Comparison of ENCODE assay signal across 25 cellular contexts in the genomic region with DNA sequence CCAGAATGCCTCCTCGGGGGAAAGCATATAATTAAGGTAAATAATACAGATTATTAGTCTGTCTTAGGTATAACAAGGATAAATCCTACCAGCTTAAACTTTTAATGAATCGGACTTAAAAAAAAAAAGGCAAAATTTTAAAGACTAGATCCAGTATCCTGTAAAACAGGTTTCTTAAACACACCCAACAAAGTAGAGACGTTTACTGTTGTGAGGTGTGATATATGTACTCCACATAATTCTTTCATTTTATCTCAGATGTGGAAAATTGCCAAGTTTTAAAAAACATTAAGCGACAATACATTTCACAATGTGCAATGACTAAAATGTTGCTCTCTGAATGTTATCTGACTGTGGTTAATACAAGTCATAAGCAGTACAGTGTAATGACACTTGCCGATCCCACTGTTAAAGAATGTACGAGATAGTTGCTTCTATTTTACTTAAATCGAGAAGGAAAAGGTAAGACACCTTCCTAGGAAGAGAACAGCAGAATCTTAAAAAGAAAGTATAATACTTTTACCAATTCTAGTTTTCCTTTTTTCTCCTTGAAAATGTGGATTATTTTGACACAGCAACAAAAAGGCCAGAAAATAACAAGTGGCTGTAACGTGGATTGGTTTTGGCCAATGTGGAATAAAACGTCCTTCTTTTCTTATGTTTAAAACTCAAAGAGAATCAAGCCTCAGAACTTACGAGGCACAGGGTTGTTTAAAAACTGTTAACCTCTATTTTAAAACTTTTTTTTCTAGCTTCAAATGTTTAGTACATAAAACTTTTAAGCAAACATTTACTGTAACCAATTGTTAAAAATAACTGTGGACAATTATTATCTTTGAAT. TPM values are rescaled to one million over a fixed set of nuclear protein-coding genes. Genes with fewer than 3 reads are reported as not detected.
DNase-seq lines count a peak whose midpoint lies in the region; ATAC-seq, FAIRE-seq and TF ChIP-seq lines count a peak whose summit lies in the region.
"Had no signal": no experiment of that assay in that cellular context is flagged by ENCODE, and none has a peak within 500 bp of the region (broad histone marks: within the 10 kb centered on the region; RNA-seq: fewer than 3 reads in every experiment).

No MANE protein-coding gene starts in this region.

- H3K79me2 ChIP-seq in K562 (ENCODE audit: control insufficient read depth, insufficient read depth, low read length), result peaks cover 43% of the 10 kb centered on the region

- no peak overlapping the region for H3K56ac ChIP-seq in IMR-90 (ENCODE audit: extremely low read depth, insufficient read depth, low read length)

- intact Hi-C loops in IMR-90 (cut with micrococcal nuclease), result no loop called here
- intact Hi-C loops in K562 (cut with micrococcal nuclease), result loop anchor here (5.0 kb wide), 1 partner anchor 87 kb away; no protein-coding TSS in a partner anchor

- H2BK5ac ChIP-seq in IMR-90 (ENCODE audit: low read depth, low read length, poor library complexity, severe bottlenecking), result no peak overlapping the region

- H3K23ac ChIP-seq in IMR-90 (ENCODE audit: low read depth, low read length), result no peak overlapping the region

- CTCF ChIA-PET in IMR-90 (lab: Yijun Ruan, JAX) (interaction anchor here (1.1 kb wide), 1 partner anchor 46 kb away, joined by 3 read pairs; no protein-coding TSS in a partner anchor), K562 (lab: Yijun Ruan, JAX; ENCODE audit: low intra/inter-chr PET ratio) (no interaction called here)

- no peaks in the 10 kb centered on the region for H3K9me3 ChIP-seq in IMR-90 (ENCODE audit: control insufficient read depth, insufficient read depth, low read length)
- H3K9me3 ChIP-seq in K562 (replicated peaks; ENCODE audit: control insufficient read depth, insufficient read depth, low read depth, low read length), result no peaks in the 10 kb centered on the region
- H3K9me3 ChIP-seq: ovary, thoracic aorta had no signal

- no peak overlapping the region for H3K18ac ChIP-seq in IMR-90 (ENCODE audit: low read depth, low read length)

- H3K4ac ChIP-seq in IMR-90 (ENCODE audit: low read depth, low read length), result no peak overlapping the region

- H3K4me2 ChIP-seq in IMR-90 (ENCODE audit: low read depth, low read length), result no peak overlapping the region
- H3K4me2 ChIP-seq in K562 (ENCODE audit: insufficient read depth, low read length), result peak overlapping the region; percentile 34; the same call in 1 of the 2 replicates

- dilution Hi-C loops in IMR-90 (cut with HindIII; ENCODE audit: low sequenced_read_pairs, unreplicated experiment), result no loop called here

- H4K5ac ChIP-seq in IMR-90 (ENCODE audit: low read depth, low read length), result no peak overlapping the region

- H2AK9ac ChIP-seq in IMR-90 (replicated peaks; ENCODE audit: low read depth, low read length, poor library complexity), result no peak overlapping the region

- no peak for TF ChIP-seq CTCF in IMR-90 (conservative IDR thresholded peaks at IDR 0.05; ENCODE audit: low read depth, low read length)
- no peak for TF ChIP-seq CTCF in K562 (IDR thresholded peaks at IDR 0.05 in 2 of 3, conservative IDR thresholded peaks at IDR 0.05 in 1 of 3; ENCODE audit: insufficient read depth in 2 of 3, low read depth in 1 of 3, low read length in 3 of 3)

- no peak for ATAC-seq in IMR-90 (ENCODE audit: low read depth)
- peak; percentile 46 for ATAC-seq in K562
- no peak for ATAC-seq in GM19351 (IDR thresholded peaks at IDR 0.05; ENCODE audit: unreplicated experiment)
- no peak for ATAC-seq in GM18502 (IDR thresholded peaks at IDR 0.05; ENCODE audit: poor library complexity, unreplicated experiment)
- ATAC-seq: activated T-cell treated with anti-CD3 and anti-CD28 coated beads, Interleukin-2, amount 50 U/mL, for 4 hours; CD8-positive, alpha-beta T cell; left lobe of liver; natural killer cell; Panc1; stimulated activated naive B cell treated with anti-CD40 and anti-IgM and Interleukin-4, amounts not matched to agents 10 μg/mL and 1 μg/mL and 100 μg/mL, for 72 hours; T-cell had no signal

- no peak overlapping the region for H2BK120ac ChIP-seq in IMR-90 (ENCODE audit: low read depth, low read length)

- DNase-seq in IMR-90 (peak; percentile 22), K562 (ENCODE audit: extremely low read depth in 1 of 4, low spot score in 3 of 4) (peak in 1 of 4 experiments; percentile 33), frontal cortex (ENCODE audit: low spot score in 2 of 2) (no peak), substantia nigra (lab: John Stamatoyannopoulos, UW) (no peak), H4 (ENCODE audit: low spot score) (no peak)
- DNase-seq: activated CD4-positive, alpha-beta T cell treated with anti-CD3 and anti-CD28 coated beads for 1 hour; activated CD8-positive, alpha-beta memory T cell treated with anti-CD3 and anti-CD28 coated beads for 24 hours; activated naive CD4-positive, alpha-beta T cell treated with Interleukin-2 at 50 U/mL for 16 hours; activated T-cell treated with anti-CD3 and anti-CD28 coated beads, Interleukin-2, amount 50 U/mL, for 4 hours; amygdala; CD8-positive, alpha-beta T cell; dermis blood vessel endothelial cell; GDM1; natural killer cell; NCI-H1436 treated with DMSO at 0.1 percent for 48 hours; ovary; stimulated activated CD4-positive, alpha-beta T cell treated with anti-CD3 and anti-CD28 coated beads, Interleukin-4, amount 100 ng/mL, for 24 hours; stimulated activated naive B cell treated with anti-CD40 and anti-IgM and Interleukin-4, amounts not matched to agents 10 μg/mL and 1 μg/mL and 100 μg/mL, for 72 hours; T-cell had no signal

- no peak overlapping the region for H4K91ac ChIP-seq in IMR-90 (ENCODE audit: insufficient read depth, low read depth, low read length)

- BruUV-seq in IMR-90 (replicated peaks; lab: Mats Ljungman, UMichigan) (no TSS peak), K562 (replicated peaks; lab: Mats Ljungman, UMichigan) (no TSS peak)

- TF ChIP-seq RAD21 in IMR-90 (IDR thresholded peaks at IDR 0.05; ENCODE audit: low read length), result no peak
- TF ChIP-seq RAD21 in K562 (CRISPR knock-in tag; conservative IDR thresholded peaks at IDR 0.05 in 1 of 2, IDR thresholded peaks at IDR 0.05 in 1 of 2), result no peak

- H3K79me1 ChIP-seq in IMR-90 (ENCODE audit: low read depth in 1 of 2, low read length in 2 of 2), result peaks cover 8 to 43% of the 10 kb centered on the region in 2 experiments; a peak in 3 of 4 replicates

- no peak overlapping the region for H3K14ac ChIP-seq in IMR-90 (replicated peaks; ENCODE audit: low read depth, low read length)

- no peaks in the 10 kb centered on the region for H3K27me3 ChIP-seq in IMR-90 (ENCODE audit: control insufficient read depth, insufficient read depth, low read length)
- H3K27me3 ChIP-seq in K562 (ENCODE audit: control insufficient read depth in 2 of 2, insufficient read depth in 2 of 2, low read length in 2 of 2), result no peaks in the 10 kb centered on the region
- H3K27me3 ChIP-seq: ovary had no signal

- no peak overlapping the region for H2BK15ac ChIP-seq in IMR-90 (ENCODE audit: low read depth, low read length)

- no peak overlapping the region for H4K8ac ChIP-seq in IMR-90 (ENCODE audit: low read depth in 2 of 2, low read length in 2 of 2)

- H2AFZ ChIP-seq in IMR-90 (replicated peaks; ENCODE audit: low read length, poor library complexity) (no peak overlapping the region), K562 (ENCODE audit: low read depth, low read length) (peak overlapping the region; percentile 37)

- in situ Hi-C loops in IMR-90 (cut with MboI; ENCODE audit: low sequenced_read_pairs) (no loop called here), K562 (cut with MboI) (no loop called here)

- 0 out of 2 replicates have a peak, but pooled peaks have one; percentile 9 for TF ChIP-seq EP300 in K562 (IDR thresholded peaks at IDR 0.05; ENCODE audit: low read length)

- no peak overlapping the region for H2AK5ac ChIP-seq in IMR-90 (ENCODE audit: low read depth, low read length)

- H3K36me3 ChIP-seq in IMR-90 (ENCODE audit: control insufficient read depth, insufficient read depth, low read length) (peaks cover 28% of the 10 kb centered on the region), K562 (ENCODE audit: control insufficient read depth, insufficient read depth, low read length) (peaks cover 75% of the 10 kb centered on the region)
- H3K36me3 ChIP-seq: ovary had no signal

- peaks cover 3% of the 10 kb centered on the region; the same call in 1 of the 2 replicates for H3K9me1 ChIP-seq in IMR-90 (ENCODE audit: insufficient read depth, low read length)
- H3K9me1 ChIP-seq in K562 (ENCODE audit: control insufficient read depth, insufficient read depth, low read length), result no peaks in the 10 kb centered on the region

- peak; percentile 68 for FAIRE-seq in K562 (lab: Jason Lieb, UNC)
- peak; percentile 33 for FAIRE-seq in frontal cortex (lab: Jason Lieb, UNC)
- FAIRE-seq: H1 had no signal

- no CpG with 5 or more reads among the region's 10 CpGs for WGBS in IMR-90 (ENCODE audit: extremely low coverage in 2 of 2, insufficient read length in 1 of 2), 2 experiments
- 36% methylated on average over 10 of the region's 10 CpGs for WGBS in K562 (ENCODE audit: insufficient coverage, low coverage, missing lambda C conversion rate)

- no peaks in the 10 kb centered on the region for H3K4me1 ChIP-seq in IMR-90 (ENCODE audit: control insufficient read depth, insufficient read depth, low read length)
- peaks cover 11 to 44% of the 10 kb centered on the region in 2 experiments for H3K4me1 ChIP-seq in K562 (replicated peaks in 1 of 2; ENCODE audit: control insufficient read depth in 2 of 2, insufficient read depth in 2 of 2, low read length in 2 of 2)

- H3K9ac ChIP-seq in IMR-90 (ENCODE audit: low read depth, low read length), result no peak overlapping the region
- peak overlapping the region; percentile 12 to 51; a peak in 2 of 4 replicates for H3K9ac ChIP-seq in K562 (ENCODE audit: insufficient read depth in 1 of 2, low read depth in 2 of 2, low read length in 2 of 2)

- no peak overlapping the region for H3K4me3 ChIP-seq in IMR-90 (ENCODE audit: insufficient read depth, low read depth, low read length)
- H3K4me3 ChIP-seq in K562, result no peak overlapping the region
- H3K4me3 ChIP-seq: ovary, thoracic aorta had no signal

- no peak overlapping the region for H3K27ac ChIP-seq in IMR-90 (ENCODE audit: insufficient read depth, low read length)
- peak overlapping the region; percentile 50 for H3K27ac ChIP-seq in K562 (ENCODE audit: extremely low read depth, low read depth, low read length)
- peak overlapping the region; percentile 26 for H3K27ac ChIP-seq in substantia nigra (ENCODE audit: low read depth, low read length, poor library complexity, severe bottlenecking)
- H3K27ac ChIP-seq: ovary had no signal

- H2BK20ac ChIP-seq in IMR-90 (ENCODE audit: low read depth, low read length), result no peak overlapping the region

- TF ChIP-seq POLR2A in IMR-90 (IDR thresholded peaks at IDR 0.05; ENCODE audit: low read depth, low read length), result no peak
- no peak for TF ChIP-seq POLR2A in K562 (conservative IDR thresholded peaks at IDR 0.05)

- POLR2A ChIA-PET in IMR-90 (lab: Charles Lee; ENCODE audit: unreplicated experiment) (no interaction called here), K562 (lab: Yijun Ruan, JAX) (interaction anchor here (1.0 kb wide), 1 partner anchor 18 kb away, joined by 5 read pairs; no protein-coding TSS in a partner anchor)

- H4K20me1 ChIP-seq in IMR-90 (ENCODE audit: insufficient read depth, low read length) (peaks cover 4% of the 10 kb centered on the region), K562 (replicated peaks; ENCODE audit: control insufficient read depth, insufficient read depth, low read length) (no peaks in the 10 kb centered on the region)

RNA-seq across cellular contexts. Expression of a gene that starts 51.5 kb away (rescaled TPM):
- total RNA-seq in IMR-90 (2012; rRNA removed) (35.0 and 35.8 TPM in 2 replicates), K562 (2014; rRNA removed) (40.1 and 43.1 TPM in 2 replicates), K562 (2014; rRNA removed; fragmentation: Illumina TruSeq; extraction: Trizol) (50.4 and 50.6 TPM in 2 replicates), K562 (2015; rRNA removed; fragmentation: Illumina TruSeq; extraction: Trizol) (51.9 and 55.1 TPM in 2 replicates), K562 (2021) (54.3 and 69.6 TPM in 2 replicates), frontal cortex (29.8 TPM)
- polyA plus RNA-seq in IMR-90 (2012; rRNA removed) (19.2 and 19.9 TPM in 2 replicates), K562 (2011; rRNA removed) (30.0 and 37.5 TPM in 2 replicates), K562 (2014; fragmentation: Illumina TruSeq; extraction: Trizol) (47.5 and 55.6 TPM in 2 replicates), K562 (2014; fragmentation: Nextera tagmentation; extraction: Ambion mirVana) (10 to 100 TPM; 17.0 to 20.7 TPM), K562 (2014; rRNA removed) (39.2 and 39.6 TPM in 2 replicates)
- 9.9 and 11.5 TPM in 2 replicates for polyA plus RNA-seq in IMR-90 (2012; cell fraction: cytosol; rRNA removed)
- polyA plus RNA-seq in IMR-90 (2012; cell fraction: nucleus; rRNA removed; ENCODE audit: low replicate concordance), result 10.3 and 34.6 TPM in 2 replicates
- total RNA-seq in K562 (2011; cell fraction: chromatin; rRNA removed; ENCODE audit: low replicate concordance), result 148 and 229 TPM in 2 replicates
- 41.5 and 70.5 TPM in 2 replicates for total RNA-seq in K562 (2011; cell fraction: nucleolus; rRNA removed)
- total RNA-seq in K562 (2011; cell fraction: nucleoplasm; rRNA removed), result 85.0 and 85.5 TPM in 2 replicates
- polyA plus RNA-seq in K562 (2011; cell fraction: cytosol; rRNA removed), result 18.2 and 23.5 TPM in 2 replicates
- polyA plus RNA-seq in K562 (2011; cell fraction: nucleus; rRNA removed), result 34.9 and 41.6 TPM in 2 replicates
- 23.5 and 27.0 TPM in 2 replicates for polyA plus RNA-seq in K562 (2012)
- 125 and 160 TPM in 2 replicates for polyA minus RNA-seq in K562 (2011; rRNA and poly(A)+ RNA removed)
- polyA minus RNA-seq in K562 (2011; cell fraction: cytosol; rRNA and poly(A)+ RNA removed), result 26.9 and 28.9 TPM in 2 replicates
- polyA minus RNA-seq in K562 (2011; cell fraction: nucleus; rRNA and poly(A)+ RNA removed), result 56.0 and 75.9 TPM in 2 replicates
- 22.1 and 38.5 TPM in 2 replicates for total RNA-seq in H4 (2014; rRNA removed; shearing (Covaris generic))
